In the genomic region with DNA sequence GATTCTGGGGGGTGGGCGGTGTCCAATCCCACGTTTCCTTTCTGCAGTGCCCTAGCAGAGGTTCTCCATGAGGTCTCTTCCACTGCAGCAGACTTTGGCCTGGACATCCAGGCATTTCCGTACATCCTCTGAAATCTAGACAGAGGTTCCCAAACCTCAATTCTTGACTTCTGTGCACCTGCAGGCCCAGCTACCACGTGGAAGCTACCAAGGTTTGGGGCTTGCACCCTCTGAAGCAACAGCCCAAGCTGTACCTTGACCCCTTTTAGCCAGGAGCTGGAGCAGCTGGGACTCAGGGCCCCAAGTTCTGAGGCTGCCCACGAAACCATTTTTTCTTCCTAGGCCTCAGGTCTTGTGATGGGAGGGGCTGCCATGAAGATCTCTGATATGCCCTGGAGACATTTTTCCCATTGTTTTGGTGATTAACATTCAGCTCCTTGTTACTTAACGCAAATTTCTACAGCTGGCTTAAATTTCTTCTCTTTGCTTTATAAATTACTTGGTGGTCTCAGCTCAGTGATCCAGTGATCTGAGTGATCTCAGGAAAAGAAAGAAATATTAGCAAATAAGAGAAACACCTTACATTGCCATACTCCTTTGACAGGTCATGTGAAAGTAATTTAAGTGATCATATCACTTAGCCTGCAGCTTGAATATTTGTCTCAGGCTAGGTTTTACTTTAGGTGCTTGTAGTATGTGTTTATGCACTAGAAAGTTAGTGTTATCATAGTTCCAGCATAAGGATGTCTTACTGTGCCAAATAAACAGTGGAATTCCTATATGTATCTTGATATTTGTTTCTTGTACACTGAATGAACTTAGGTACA, we compare ENCODE assay signal across 9 cellular contexts. TPM values are rescaled to one million over a fixed set of nuclear protein-coding genes. Genes with fewer than 3 reads are reported as not detected.
DNase-seq lines count a peak whose midpoint lies in the region; ATAC-seq and TF ChIP-seq lines count a peak whose summit lies in the region.
"Had no signal": no experiment of that assay in that cellular context is flagged by ENCODE, and none has a peak within 500 bp of the region (broad histone marks: within the 10 kb centered on the region; RNA-seq: fewer than 3 reads in every experiment).

No MANE protein-coding gene starts in this region.

- no peaks in the 10 kb centered on the region for H3K9me3 Mint-ChIP-seq in activated T-cell treated with anti-CD3 and anti-CD28 coated beads, Interleukin-2, amount 50 U/mL, for 72 hours
- H3K9me3 Mint-ChIP-seq in activated CD8-positive, alpha-beta memory T cell treated with anti-CD3 and anti-CD28 coated beads, Interleukin-2, amount 10 ng/mL, durations not matched to agents 7 days and 5 days (ENCODE audit: low read depth): no peaks in the 10 kb centered on the region

- H3K27me3 Mint-ChIP-seq in activated T-cell treated with anti-CD3 and anti-CD28 coated beads, Interleukin-2, amount 50 U/mL, for 72 hours (ENCODE audit: low read depth): no peaks in the 10 kb centered on the region
- no peaks in the 10 kb centered on the region for H3K27me3 Mint-ChIP-seq in activated CD8-positive, alpha-beta memory T cell treated with anti-CD3 and anti-CD28 coated beads, Interleukin-2, amount 10 ng/mL, durations not matched to agents 7 days and 5 days

- no peak for TF ChIP-seq EP300 in esophagus muscularis mucosa (IDR thresholded peaks at IDR 0.05)

- H3K27ac ChIP-seq in esophagus muscularis mucosa (replicated peaks in 1 of 4) (peak overlapping the region in 3 of 4 donors; percentile 20 to 58 (median 52)), thoracic aorta (peak overlapping the region; percentile 12 to 86)

- 79% methylated on average over 6 of the region's 6 CpGs for WGBS in esophagus muscularis mucosa

- peak overlapping the region; percentile 79 for H3K27ac Mint-ChIP-seq in activated T-cell treated with anti-CD3 and anti-CD28 coated beads, Interleukin-2, amount 50 U/mL, for 72 hours
- no peak overlapping the region for H3K27ac Mint-ChIP-seq in activated CD8-positive, alpha-beta memory T cell treated with anti-CD3 and anti-CD28 coated beads, Interleukin-2, amount 10 ng/mL, durations not matched to agents 7 days and 5 days

- H3K4me1 Mint-ChIP-seq in activated T-cell treated with anti-CD3 and anti-CD28 coated beads, Interleukin-2, amount 50 U/mL, for 72 hours (ENCODE audit: low read depth): peaks cover 61% of the 10 kb centered on the region
- H3K4me1 Mint-ChIP-seq in activated CD8-positive, alpha-beta memory T cell treated with anti-CD3 and anti-CD28 coated beads, Interleukin-2, amount 10 ng/mL, durations not matched to agents 7 days and 5 days: peaks cover 47% of the 10 kb centered on the region

- peaks cover 0 to 4% (median 0%) of the 10 kb centered on the region in 4 donors for H3K36me3 ChIP-seq in esophagus muscularis mucosa
- no peaks in the 10 kb centered on the region for H3K36me3 ChIP-seq in thoracic aorta

- no peak for ATAC-seq in activated T-cell treated with anti-CD3 and anti-CD28 coated beads, Interleukin-2, amount 50 U/mL, for 72 hours (replicated peaks in 1 of 2)
- ATAC-seq in thoracic aorta (ENCODE audit: insufficient number of reproducible peaks, low FRiP score, low read depth) (no peak), HG03460 (IDR thresholded peaks at IDR 0.05; ENCODE audit: unreplicated experiment) (no peak)
- ATAC-seq in activated CD8-positive, alpha-beta memory T cell treated with anti-CD3 and anti-CD28 coated beads, Interleukin-2, amount 10 ng/mL, durations not matched to agents 7 days and 5 days: no peak

- H3K4me1 ChIP-seq in esophagus muscularis mucosa: peaks cover 38 to 68% (median 61%) of the 10 kb centered on the region in 4 donors
- peaks cover 39 to 61% of the 10 kb centered on the region in 2 donors for H3K4me1 ChIP-seq in thoracic aorta (ENCODE audit: control insufficient read depth in 1 of 2, low read depth in 2 of 2)

- intact Hi-C loops in esophagus muscularis mucosa (cut with DNase I): no loop called here

- H3K27me3 ChIP-seq in esophagus muscularis mucosa (no peaks in the 10 kb centered on the region), thoracic aorta (replicated peaks; ENCODE audit: insufficient read depth) (no peaks in the 10 kb centered on the region)

- TF ChIP-seq CTCF in esophagus muscularis mucosa (IDR thresholded peaks at IDR 0.05): no peak
- TF ChIP-seq CTCF in thoracic aorta (IDR thresholded peaks at IDR 0.05): no peak

- DNase-seq in activated T-cell treated with anti-CD3 and anti-CD28 coated beads, Interleukin-2, amount 50 U/mL, for 72 hours: no peak
- DNase-seq in activated T-cell treated with anti-CD3 and anti-CD28 coated beads, Interleukin-2, amount 50 U/mL, for 1 hour: no peak
- DNase-seq in esophagus muscularis mucosa (ENCODE audit: extremely low spot score) (no peak), thoracic aorta (ENCODE audit: low spot score) (no peak)
- DNase-seq in activated CD8-positive, alpha-beta memory T cell treated with anti-CD3 and anti-CD28 coated beads, Interleukin-2, amount 10 ng/mL, durations not matched to agents 7 days and 5 days: no peak
- DNase-seq: activated effector memory CD4-positive, alpha-beta T cell treated with Interleukin-2 at 50 U/mL for 16 hours; effector memory CD4-positive, alpha-beta T cell; NCI-H510A treated with DMSO at 0.1 percent for 48 hours had no signal

- H3K4me3 ChIP-seq in esophagus muscularis mucosa: no peak overlapping the region
- H3K4me3 ChIP-seq in thoracic aorta: no peak overlapping the region

- CTCF ChIA-PET in activated CD8-positive, alpha-beta memory T cell treated with anti-CD3 and anti-CD28 coated beads, Interleukin-2, amount 10 ng/mL, durations not matched to agents 7 days and 5 days (lab: Charles Lee): no interaction called here

- no peak for TF ChIP-seq POLR2A in esophagus muscularis mucosa (IDR thresholded peaks at IDR 0.05; ENCODE audit: low read depth)

- H3K36me3 Mint-ChIP-seq in activated T-cell treated with anti-CD3 and anti-CD28 coated beads, Interleukin-2, amount 50 U/mL, for 72 hours (ENCODE audit: insufficient read depth in 2 of 2): peaks cover 0 to 2% of the 10 kb centered on the region in 2 donors
- H3K36me3 Mint-ChIP-seq in activated CD8-positive, alpha-beta memory T cell treated with anti-CD3 and anti-CD28 coated beads, Interleukin-2, amount 10 ng/mL, durations not matched to agents 7 days and 5 days: peaks cover 2% of the 10 kb centered on the region

- H3K9me3 ChIP-seq in esophagus muscularis mucosa: no peaks in the 10 kb centered on the region
- no peaks in the 10 kb centered on the region for H3K9me3 ChIP-seq in thoracic aorta

- H3K4me3 Mint-ChIP-seq in activated T-cell treated with anti-CD3 and anti-CD28 coated beads, Interleukin-2, amount 50 U/mL, for 72 hours: peak overlapping the region in 1 of 2 donors; percentile 2
- H3K4me3 Mint-ChIP-seq in activated CD8-positive, alpha-beta memory T cell treated with anti-CD3 and anti-CD28 coated beads, Interleukin-2, amount 10 ng/mL, durations not matched to agents 7 days and 5 days: no peak overlapping the region

RNA-seq across cellular contexts. Expression of gene SNAP23, which starts 3.0 kb away (rescaled TPM):
- 10 to 100 TPM; 72.0 to 79.7 TPM for total RNA-seq in activated T-cell treated with anti-CD3 and anti-CD28 coated beads, Interleukin-2, amount 50 U/mL, for 72 hours
- total RNA-seq in esophagus muscularis mucosa (10 to 100 TPM; 48.6 to 76.2 (median 55.1) TPM), thoracic aorta (10 to 100 TPM; 68.8 to 73.7 TPM)
- 10 to 100 TPM; 36.9 to 63.9 TPM for total RNA-seq in activated CD8-positive, alpha-beta memory T cell treated with anti-CD3 and anti-CD28 coated beads, Interleukin-2, amount 10 ng/mL, durations not matched to agents 7 days and 5 days

RNA-seq across cellular contexts. Expression of gene ZNF106, which starts 7.5 kb away (rescaled TPM):
- total RNA-seq in activated T-cell treated with anti-CD3 and anti-CD28 coated beads, Interleukin-2, amount 50 U/mL, for 72 hours: 10 to 100 TPM; 51.1 to 66.2 TPM
- total RNA-seq in esophagus muscularis mucosa (100 to 1,000 TPM; 312 to 568 (median 428) TPM), thoracic aorta (10 to 100 TPM; 77.4 to 83.8 TPM)
- total RNA-seq in activated CD8-positive, alpha-beta memory T cell treated with anti-CD3 and anti-CD28 coated beads, Interleukin-2, amount 10 ng/mL, durations not matched to agents 7 days and 5 days: 10 to 100 TPM; 41.1 to 51.8 TPM

RNA-seq across cellular contexts. Expression of gene LRRC57, which starts 50.2 kb away (rescaled TPM):
- 10 to 100 TPM; 26.2 to 29.3 TPM for total RNA-seq in activated T-cell treated with anti-CD3 and anti-CD28 coated beads, Interleukin-2, amount 50 U/mL, for 72 hours
- 10 to 100 TPM; 12.8 to 20.1 (median 17.3) TPM for total RNA-seq in esophagus muscularis mucosa
- total RNA-seq in thoracic aorta: 10 to 100 TPM; 13.9 to 15.3 TPM
- total RNA-seq in activated CD8-positive, alpha-beta memory T cell treated with anti-CD3 and anti-CD28 coated beads, Interleukin-2, amount 10 ng/mL, durations not matched to agents 7 days and 5 days: 10 to 100 TPM; 22.9 to 25.2 TPM

RNA-seq across cellular contexts. Expression of gene HAUS2, which starts 50.2 kb away (rescaled TPM):
- total RNA-seq in activated T-cell treated with anti-CD3 and anti-CD28 coated beads, Interleukin-2, amount 50 U/mL, for 72 hours: 10 to 100 TPM; 32.1 to 43.6 TPM
- total RNA-seq in esophagus muscularis mucosa (10 to 100 TPM; 13.2 to 28.2 (median 16.0) TPM), thoracic aorta (10 to 100 TPM; 34.8 to 49.3 TPM)
- total RNA-seq in activated CD8-positive, alpha-beta memory T cell treated with anti-CD3 and anti-CD28 coated beads, Interleukin-2, amount 10 ng/mL, durations not matched to agents 7 days and 5 days: 10 to 100 TPM; 35.5 to 35.6 TPM
